Comparison of ENCODE assay signal across 1 cellular context in the genomic region with DNA sequence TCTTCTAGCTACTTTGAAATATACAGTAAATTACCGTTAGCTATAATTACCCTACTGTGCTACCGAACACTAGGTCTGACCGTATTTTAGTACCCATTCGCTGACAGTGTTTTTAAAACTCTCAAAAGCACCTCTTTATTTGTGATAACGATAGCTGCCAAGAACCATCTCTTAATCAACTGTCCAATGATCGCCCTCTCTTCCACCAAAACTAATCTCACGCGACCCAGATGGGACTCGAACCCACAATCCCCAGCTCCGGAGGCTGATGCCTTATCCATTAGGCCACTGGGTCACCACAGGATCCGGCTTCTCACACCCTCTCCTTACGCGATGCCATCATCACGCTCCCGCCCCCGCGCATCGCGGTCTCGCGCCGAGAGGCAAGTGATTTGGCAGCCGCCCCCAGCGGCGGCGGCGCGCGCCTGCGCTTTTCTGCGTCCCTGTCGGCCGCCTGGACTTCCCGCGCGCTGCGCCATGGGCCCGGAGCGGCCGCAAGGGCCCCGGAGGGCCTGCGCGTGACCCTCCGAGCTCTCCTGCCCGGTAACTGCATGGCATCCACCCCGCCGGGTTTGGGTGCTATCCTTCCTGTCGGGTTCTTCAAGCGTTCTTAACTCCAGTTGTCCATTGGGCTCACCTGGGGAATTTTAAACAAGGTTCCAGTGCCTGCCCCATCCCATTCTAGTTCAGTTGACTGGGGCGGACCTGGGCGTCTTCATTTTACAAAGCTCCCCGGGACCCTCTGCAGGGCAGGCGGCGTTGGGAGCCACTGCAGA.
TF ChIP-seq lines count a peak whose summit lies in the region.

No MANE protein-coding gene starts in this region.

TF ChIP-seq in HepG2, 621 proteins besides CTCF, POLR2A, EP300 and RAD21 (continued from another document and continues in another):
- TF ChIP-seq DPF2 (CRISPR knock-in tag; IDR thresholded peaks at IDR 0.05; ENCODE audit: borderline replicate concordance, low read depth) = no peak; the same call in 1 of the 2 replicates
- no peak; the same call in 1 of the 2 replicates for TF ChIP-seq RFX3 (CRISPR knock-in tag; IDR thresholded peaks at IDR 0.05)
- TF ChIP-seq ZNF878 (CRISPR knock-in tag; IDR thresholded peaks at IDR 0.05) = peak; percentile 97
- TF ChIP-seq, protein P1, sequence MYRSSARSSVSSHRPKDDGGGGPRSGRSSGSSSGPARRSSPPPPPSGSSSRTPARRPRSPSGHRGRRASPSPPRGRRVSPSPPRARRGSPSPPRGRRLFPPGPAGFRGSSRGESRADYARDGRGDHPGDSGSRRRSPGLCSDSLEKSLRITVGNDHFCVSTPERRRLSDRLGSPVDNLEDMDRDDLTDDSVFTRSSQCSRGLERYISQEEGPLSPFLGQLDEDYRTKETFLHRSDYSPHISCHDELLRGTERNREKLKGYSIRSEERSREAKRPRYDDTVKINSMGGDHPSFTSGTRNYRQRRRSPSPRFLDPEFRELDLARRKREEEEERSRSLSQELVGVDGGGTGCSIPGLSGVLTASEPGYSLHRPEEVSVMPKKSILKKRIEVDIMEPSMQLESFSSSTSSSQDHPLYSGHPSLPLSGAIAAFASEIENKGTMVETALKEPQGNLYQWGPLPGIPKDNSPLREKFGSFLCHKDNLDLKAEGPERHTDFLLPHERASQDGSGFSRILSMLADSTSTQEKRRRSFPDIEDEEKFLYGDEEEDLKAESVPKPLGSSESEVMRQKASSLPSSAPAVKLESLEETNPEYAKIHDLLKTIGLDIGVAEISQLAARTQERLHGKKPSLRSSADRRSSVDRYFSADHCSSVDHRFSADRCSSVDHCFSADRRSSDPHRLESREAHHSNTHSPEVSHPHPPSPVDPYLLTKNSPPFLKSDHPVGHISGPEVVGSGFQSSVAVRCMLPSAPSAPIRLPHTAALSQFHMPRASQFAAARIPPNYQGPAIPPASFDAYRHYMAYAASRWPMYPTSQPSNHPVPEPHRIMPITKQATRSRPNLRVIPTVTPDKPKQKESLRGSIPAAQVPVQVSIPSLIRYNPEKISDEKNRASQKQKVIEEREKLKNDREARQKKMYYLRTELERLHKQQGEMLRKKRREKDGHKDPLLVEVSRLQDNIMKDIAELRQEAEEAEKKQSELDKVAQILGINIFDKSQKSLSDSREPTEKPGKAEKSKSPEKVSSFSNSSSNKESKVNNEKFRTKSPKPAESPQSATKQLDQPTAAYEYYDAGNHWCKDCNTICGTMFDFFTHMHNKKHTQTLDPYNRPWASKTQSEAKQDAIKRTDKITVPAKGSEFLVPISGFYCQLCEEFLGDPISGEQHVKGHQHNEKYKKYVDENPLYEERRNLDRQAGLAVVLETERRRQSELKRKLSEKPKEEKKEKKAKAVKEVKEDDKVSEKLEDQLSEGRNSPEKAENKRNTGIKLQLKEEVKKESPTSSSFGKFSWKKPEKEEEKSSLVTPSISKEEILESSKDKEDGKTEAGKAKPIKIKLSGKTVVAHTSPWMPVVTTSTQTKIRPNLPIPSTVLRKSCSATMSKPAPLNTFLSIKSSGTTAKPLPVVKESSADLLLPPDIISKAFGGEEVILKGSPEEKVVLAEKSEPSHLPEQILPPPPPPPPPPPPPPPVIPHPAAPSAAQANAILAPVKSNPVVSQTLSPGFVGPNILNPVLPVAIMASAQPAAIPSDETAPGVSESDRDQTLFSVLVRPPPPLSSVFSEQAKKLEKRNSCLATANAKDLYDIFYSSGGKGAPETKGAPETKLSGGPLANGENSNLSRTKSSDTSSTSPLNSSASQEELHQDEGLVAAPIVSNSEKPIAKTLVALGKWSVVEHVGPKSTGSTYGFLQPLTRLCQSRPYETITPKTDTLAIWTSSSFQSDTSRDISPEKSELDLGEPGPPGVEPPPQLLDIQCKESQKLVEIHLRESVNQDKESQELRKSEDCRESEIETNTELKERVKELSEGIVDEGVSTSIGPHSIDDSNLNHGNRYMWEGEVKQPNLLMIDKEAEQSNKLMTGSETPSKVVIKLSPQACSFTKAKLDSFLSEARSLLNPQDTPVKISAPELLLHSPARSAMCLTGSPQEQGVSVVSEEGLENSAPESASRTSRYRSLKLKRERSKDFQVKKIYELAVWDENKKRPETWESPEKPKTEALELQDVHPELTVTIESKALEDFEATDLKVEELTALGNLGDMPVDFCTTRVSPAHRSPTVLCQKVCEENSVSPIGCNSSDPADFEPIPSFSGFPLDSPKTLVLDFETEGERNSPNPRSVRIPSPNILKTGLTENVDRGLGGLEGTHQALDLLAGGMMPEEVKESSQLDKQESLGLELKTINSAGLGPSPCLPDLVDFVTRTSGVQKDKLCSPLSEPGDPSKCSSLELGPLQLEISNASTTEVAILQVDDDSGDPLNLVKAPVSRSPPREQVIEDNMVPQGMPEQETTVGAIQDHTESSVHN (CRISPR knock-in tag; IDR thresholded peaks at IDR 0.05) = peak; percentile 92
- TF ChIP-seq, protein P2, sequence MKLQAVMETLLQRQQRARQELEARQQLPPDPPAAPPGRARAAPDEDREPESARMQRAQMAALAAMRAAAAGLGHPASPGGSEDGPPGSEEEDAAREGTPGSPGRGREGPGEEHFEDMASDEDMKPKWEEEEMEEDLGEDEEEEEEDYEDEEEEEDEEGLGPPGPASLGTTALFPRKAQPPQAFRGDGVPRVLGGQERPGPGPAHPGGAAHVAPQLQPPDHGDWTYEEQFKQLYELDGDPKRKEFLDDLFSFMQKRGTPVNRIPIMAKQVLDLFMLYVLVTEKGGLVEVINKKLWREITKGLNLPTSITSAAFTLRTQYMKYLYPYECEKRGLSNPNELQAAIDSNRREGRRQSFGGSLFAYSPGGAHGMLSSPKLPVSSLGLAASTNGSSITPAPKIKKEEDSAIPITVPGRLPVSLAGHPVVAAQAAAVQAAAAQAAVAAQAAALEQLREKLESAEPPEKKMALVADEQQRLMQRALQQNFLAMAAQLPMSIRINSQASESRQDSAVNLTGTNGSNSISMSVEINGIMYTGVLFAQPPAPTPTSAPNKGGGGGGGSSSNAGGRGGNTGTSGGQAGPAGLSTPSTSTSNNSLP (IDR thresholded peaks at IDR 0.05; ENCODE audit: low read depth, low read length) = peak; percentile 92
- TF ChIP-seq TFE3 (CRISPR knock-in tag; IDR thresholded peaks at IDR 0.05) = peak; percentile 87
- TF ChIP-seq ZXDC (CRISPR knock-in tag; IDR thresholded peaks at IDR 0.05) = peak; percentile 96
- peak; percentile 58; the same call in 1 of the 2 replicates for TF ChIP-seq ZBTB8A (CRISPR knock-in tag; IDR thresholded peaks at IDR 0.05; ENCODE audit: borderline replicate concordance, low read depth)
- TF ChIP-seq HDAC2 (CRISPR knock-in tag; IDR thresholded peaks at IDR 0.05) = peak; percentile 98
- TF ChIP-seq, protein P3, sequence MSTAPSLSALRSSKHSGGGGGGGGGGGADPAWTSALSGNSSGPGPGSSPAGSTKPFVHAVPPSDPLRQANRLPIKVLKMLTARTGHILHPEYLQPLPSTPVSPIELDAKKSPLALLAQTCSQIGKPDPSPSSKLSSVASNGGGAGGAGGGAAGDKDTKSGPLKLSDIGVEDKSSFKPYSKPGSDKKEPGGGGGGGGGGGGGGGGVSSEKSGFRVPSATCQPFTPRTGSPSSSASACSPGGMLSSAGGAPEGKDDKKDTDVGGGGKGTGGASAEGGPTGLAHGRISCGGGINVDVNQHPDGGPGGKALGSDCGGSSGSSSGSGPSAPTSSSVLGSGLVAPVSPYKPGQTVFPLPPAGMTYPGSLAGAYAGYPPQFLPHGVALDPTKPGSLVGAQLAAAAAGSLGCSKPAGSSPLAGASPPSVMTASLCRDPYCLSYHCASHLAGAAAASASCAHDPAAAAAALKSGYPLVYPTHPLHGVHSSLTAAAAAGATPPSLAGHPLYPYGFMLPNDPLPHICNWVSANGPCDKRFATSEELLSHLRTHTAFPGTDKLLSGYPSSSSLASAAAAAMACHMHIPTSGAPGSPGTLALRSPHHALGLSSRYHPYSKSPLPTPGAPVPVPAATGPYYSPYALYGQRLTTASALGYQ (CRISPR knock-in tag; IDR thresholded peaks at IDR 0.05) = peak; percentile 85
- TF ChIP-seq ZNF660 (CRISPR knock-in tag; IDR thresholded peaks at IDR 0.05; ENCODE audit: borderline replicate concordance, low read depth) = no peak
- TF ChIP-seq TEAD3 (CRISPR knock-in tag; optimal IDR thresholded peaks at IDR 0.05; ENCODE audit: borderline replicate concordance) = peak; percentile 92
- TF ChIP-seq ZNF451 (CRISPR knock-in tag; IDR thresholded peaks at IDR 0.05) = 0 out of 2 replicates have a peak, but pooled peaks have one; percentile 26
- peak; percentile 78 for TF ChIP-seq ZNF556 (CRISPR knock-in tag; IDR thresholded peaks at IDR 0.05; ENCODE audit: borderline replicate concordance)
- TF ChIP-seq ZNF280B (CRISPR knock-in tag; IDR thresholded peaks at IDR 0.05; ENCODE audit: borderline replicate concordance) = peak; percentile 82; the same call in 1 of the 2 replicates
- TF ChIP-seq ZNF121 (CRISPR knock-in tag; IDR thresholded peaks at IDR 0.05) = peak; percentile 51
- peak; percentile 59; the same call in 1 of the 2 replicates for TF ChIP-seq KDM6A (CRISPR knock-in tag; IDR thresholded peaks at IDR 0.05; ENCODE audit: low read depth)
- TF ChIP-seq YEATS2 (CRISPR knock-in tag; IDR thresholded peaks at IDR 0.05; ENCODE audit: borderline replicate concordance) = peak; percentile 91
- TF ChIP-seq IRF1 (CRISPR knock-in tag; IDR thresholded peaks at IDR 0.05; ENCODE audit: low read depth) = 0 out of 2 replicates have a peak, but pooled peaks have one; percentile 91
- no peak for TF ChIP-seq ZNF672 (CRISPR knock-in tag; IDR thresholded peaks at IDR 0.05)
- TF ChIP-seq, protein P4, sequence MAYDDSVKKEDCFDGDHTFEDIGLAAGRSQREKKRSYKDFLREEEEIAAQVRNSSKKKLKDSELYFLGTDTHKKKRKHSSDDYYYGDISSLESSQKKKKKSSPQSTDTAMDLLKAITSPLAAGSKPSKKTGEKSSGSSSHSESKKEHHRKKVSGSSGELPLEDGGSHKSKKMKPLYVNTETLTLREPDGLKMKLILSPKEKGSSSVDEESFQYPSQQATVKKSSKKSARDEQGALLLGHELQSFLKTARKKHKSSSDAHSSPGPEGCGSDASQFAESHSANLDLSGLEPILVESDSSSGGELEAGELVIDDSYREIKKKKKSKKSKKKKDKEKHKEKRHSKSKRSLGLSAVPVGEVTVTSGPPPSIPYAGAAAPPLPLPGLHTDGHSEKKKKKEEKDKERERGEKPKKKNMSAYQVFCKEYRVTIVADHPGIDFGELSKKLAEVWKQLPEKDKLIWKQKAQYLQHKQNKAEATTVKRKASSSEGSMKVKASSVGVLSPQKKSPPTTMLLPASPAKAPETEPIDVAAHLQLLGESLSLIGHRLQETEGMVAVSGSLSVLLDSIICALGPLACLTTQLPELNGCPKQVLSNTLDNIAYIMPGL (CRISPR knock-in tag; IDR thresholded peaks at IDR 0.05; ENCODE audit: borderline replicate concordance in 1 of 2, low read depth in 1 of 2) = peak; percentile 100
- TF ChIP-seq GFI1 (CRISPR knock-in tag; IDR thresholded peaks at IDR 0.05; ENCODE audit: borderline replicate concordance) = peak; percentile 74; the same call in 1 of the 2 replicates
- peak; percentile 78; the same call in 1 of the 2 replicates for TF ChIP-seq SP140L (CRISPR knock-in tag; IDR thresholded peaks at IDR 0.05; ENCODE audit: borderline replicate concordance)
- TF ChIP-seq JUNB (CRISPR knock-in tag; IDR thresholded peaks at IDR 0.05; ENCODE audit: borderline replicate concordance) = no peak; the same call in 1 of the 2 replicates
